ENCODE assay signal across 11 cellular contexts in the genomic region with DNA sequence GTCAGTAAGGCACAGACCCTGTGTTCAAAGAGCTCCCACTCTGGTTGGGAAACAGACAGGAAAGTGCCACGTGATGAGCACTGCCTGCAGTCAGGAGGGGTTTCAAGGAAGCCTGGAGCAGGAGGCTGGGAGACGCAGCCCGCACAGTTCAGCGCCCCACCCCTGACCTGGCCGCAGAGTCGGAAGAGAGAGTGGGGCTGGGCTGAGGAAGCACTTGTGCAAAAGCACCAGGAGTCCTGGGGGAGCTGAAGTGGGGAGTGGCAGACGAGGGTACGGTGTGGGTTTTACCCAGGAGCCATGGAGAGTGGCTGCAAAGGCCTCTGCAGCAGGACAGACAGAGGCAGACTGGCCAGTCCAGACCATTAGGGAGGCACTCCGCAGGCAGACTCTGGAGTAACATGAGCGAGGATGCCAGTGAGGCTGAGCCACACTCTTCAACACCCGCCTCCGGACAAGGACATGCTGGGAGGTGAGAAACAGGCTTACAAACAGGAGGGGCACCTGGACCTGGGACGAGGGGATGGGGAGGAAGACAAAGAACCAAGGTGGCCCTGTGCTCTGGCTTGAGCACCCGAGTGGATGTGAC.
A peak's percentile ranks its signal among the peaks of the same experiment; 100 is the strongest.
DNase-seq lines count a peak whose midpoint lies in the region; ATAC-seq and TF ChIP-seq lines count a peak whose summit lies in the region.
"Had no signal": no experiment of that assay in that cellular context is flagged by ENCODE, and none has a peak within 500 bp of the region (broad histone marks: within the 10 kb centered on the region; RNA-seq: fewer than 3 reads in every experiment).

No MANE protein-coding gene starts in this region.

- H3K4me1 ChIP-seq in OCI-LY7 (ENCODE audit: insufficient read depth, low read length, poor library complexity, severe bottlenecking) (peaks cover 29% of the 10 kb centered on the region), neuronal stem cell (ENCODE audit: control insufficient read depth in 2 of 2, insufficient read depth in 1 of 2, low read depth in 1 of 2, low read length in 2 of 2) (peaks cover 0 to 10% of the 10 kb centered on the region in 2 donors), psoas muscle (no peaks in the 10 kb centered on the region)

- no peak overlapping the region for H3K4me3 Mint-ChIP-seq in activated CD4-positive, alpha-beta T cell treated with anti-CD3 and anti-CD28 coated beads for 36 hours
- no peak overlapping the region for H3K4me3 Mint-ChIP-seq in chondrocyte (ENCODE audit: unreplicated experiment)

- H4K91ac ChIP-seq in neuronal stem cell (ENCODE audit: low read depth, low read length, poor library complexity): no peak overlapping the region

- no peaks in the 10 kb centered on the region for H3K9me3 Mint-ChIP-seq in activated CD4-positive, alpha-beta T cell treated with anti-CD3 and anti-CD28 coated beads for 36 hours (ENCODE audit: low read depth)
- no peaks in the 10 kb centered on the region for H3K9me3 Mint-ChIP-seq in chondrocyte (ENCODE audit: low read depth)

- no CpG with 5 or more reads among the region's 14 CpGs for WGBS in neuronal stem cell (ENCODE audit: extremely low coverage in 2 of 2, insufficient read length in 2 of 2, insufficient replicate concordance in 1 of 2), 2 donors
- 79 to 81% (median 79%) methylated on average over 14 of the region's 14 CpGs for WGBS in psoas muscle, 3 donors

- no peak overlapping the region for H2BK12ac ChIP-seq in neuronal stem cell (ENCODE audit: low read length)

- peaks cover 36% of the 10 kb centered on the region for H3K36me3 Mint-ChIP-seq in activated CD4-positive, alpha-beta T cell treated with anti-CD3 and anti-CD28 coated beads for 36 hours (ENCODE audit: low read depth)
- H3K36me3 Mint-ChIP-seq in chondrocyte (ENCODE audit: low read depth): no peaks in the 10 kb centered on the region

- H3K36me3 ChIP-seq in OCI-LY7 (ENCODE audit: insufficient read depth, low read length) (peaks cover 98% of the 10 kb centered on the region), neuronal stem cell (replicated peaks in 1 of 2; ENCODE audit: control insufficient read depth in 2 of 2, insufficient read depth in 2 of 2, low read length in 2 of 2) (peaks cover 17 to 48% of the 10 kb centered on the region in 2 donors), psoas muscle (ENCODE audit: insufficient read depth in 1 of 2, low read depth in 1 of 2) (no peaks in the 10 kb centered on the region)
- H3K36me3 ChIP-seq: thyroid gland had no signal

- H3K9me3 ChIP-seq in OCI-LY7 (ENCODE audit: low read length) (no peaks in the 10 kb centered on the region), neuronal stem cell (replicated peaks in 1 of 2; ENCODE audit: control insufficient read depth in 2 of 2, insufficient read depth in 1 of 2, low read depth in 1 of 2, low read length in 2 of 2) (no peaks in the 10 kb centered on the region), psoas muscle (no peaks in the 10 kb centered on the region)
- H3K9me3 ChIP-seq: thyroid gland had no signal

- peak overlapping the region; percentile 1 for H3K27ac ChIP-seq in OCI-LY7 (ENCODE audit: low read depth, low read length, poor library complexity, severe bottlenecking)
- H3K27ac ChIP-seq in neuronal stem cell (replicated peaks; ENCODE audit: low read length): no peak overlapping the region
- no peak overlapping the region for H3K27ac ChIP-seq in psoas muscle
- H3K27ac ChIP-seq: thyroid gland had no signal

- H3K23ac ChIP-seq in neuronal stem cell (ENCODE audit: low read depth, low read length, poor library complexity): peak overlapping the region; percentile 46

- peaks cover 6% of the 10 kb centered on the region; the same call in 1 of the 2 replicates for H4K20me1 ChIP-seq in OCI-LY7 (ENCODE audit: insufficient read depth, low read length)

- H3K14ac ChIP-seq in neuronal stem cell (ENCODE audit: low read length): peak overlapping the region; percentile 51

- H3K79me1 ChIP-seq in neuronal stem cell (ENCODE audit: low read depth, low read length): peaks cover 2% of the 10 kb centered on the region

- peaks cover 5% of the 10 kb centered on the region; the same call in 1 of the 2 replicates for H3K79me2 ChIP-seq in OCI-LY7 (ENCODE audit: insufficient read depth, low read depth, low read length)

- peaks cover 80% of the 10 kb centered on the region for H3K4me1 Mint-ChIP-seq in activated CD4-positive, alpha-beta T cell treated with anti-CD3 and anti-CD28 coated beads for 36 hours
- H3K4me1 Mint-ChIP-seq in chondrocyte (ENCODE audit: low read depth): peaks cover 9% of the 10 kb centered on the region

- H3K4me3 ChIP-seq in OCI-LY7 (ENCODE audit: low read depth, low read length, poor library complexity, severe bottlenecking) (no peak overlapping the region), neuronal stem cell (ENCODE audit: low read length in 2 of 2) (no peak overlapping the region), psoas muscle (no peak overlapping the region)
- H3K4me3 ChIP-seq: thyroid gland had no signal

- no peak for ATAC-seq in activated CD4-positive, alpha-beta T cell treated with anti-CD3 and anti-CD28 coated beads for 36 hours
- ATAC-seq in HG02678 (IDR thresholded peaks at IDR 0.05; ENCODE audit: unreplicated experiment): no peak
- ATAC-seq in psoas muscle: no peak

- POLR2A ChIA-PET in activated CD4-positive, alpha-beta T cell treated with anti-CD3 and anti-CD28 coated beads for 36 hours (lab: Charles Lee): no interaction called here
- POLR2A ChIA-PET in OCI-LY7 (lab: Charles Lee): interaction anchor here (1.4 kb wide), 1 partner anchor 19 kb away, joined by 3 read pairs; no protein-coding TSS in a partner anchor

- no peak for TF ChIP-seq CTCF in OCI-LY7 (conservative IDR thresholded peaks at IDR 0.05; ENCODE audit: low read length)
- no peak for TF ChIP-seq CTCF in chondrocyte (IDR thresholded peaks at IDR 0.05)
- no peak for TF ChIP-seq CTCF in psoas muscle (IDR thresholded peaks at IDR 0.05)

- H2AFZ ChIP-seq in OCI-LY7 (ENCODE audit: low read length) (no peak overlapping the region), neuronal stem cell (ENCODE audit: low read length) (no peak overlapping the region)

- no peak for DNase-seq in activated CD4-positive, alpha-beta T cell treated with anti-CD3 and anti-CD28 coated beads for 36 hours
- DNase-seq in activated CD4-positive, alpha-beta T cell treated with anti-CD3 and anti-CD28 coated beads for 1 hour: no peak
- DNase-seq in OCI-LY7 (ENCODE audit: low spot score): no peak
- peak; percentile 69 for DNase-seq in chondrocyte (ENCODE audit: low spot score)
- no peak for DNase-seq in neuronal stem cell (ENCODE audit: low spot score)
- DNase-seq in NAMALWA (ENCODE audit: low spot score): no peak
- no peak for DNase-seq in psoas muscle
- DNase-seq: activated CD4-positive, CD25-positive, alpha-beta regulatory T cell; activated effector memory CD4-positive, alpha-beta T cell treated with Interleukin-2 at 50 U/mL for 16 hours; thyroid gland had no signal

- no peaks in the 10 kb centered on the region for H3K27me3 Mint-ChIP-seq in activated CD4-positive, alpha-beta T cell treated with anti-CD3 and anti-CD28 coated beads for 36 hours
- H3K27me3 Mint-ChIP-seq in chondrocyte (ENCODE audit: low read depth): peaks cover 8% of the 10 kb centered on the region

- H3K4me2 ChIP-seq in OCI-LY7 (ENCODE audit: low read length) (no peak overlapping the region), neuronal stem cell (ENCODE audit: insufficient read depth, low read length, poor library complexity, severe bottlenecking) (no peak overlapping the region)

- intact Hi-C loops in activated CD4-positive, alpha-beta T cell treated with anti-CD3 and anti-CD28 coated beads for 36 hours (cut with DNase I, micrococcal nuclease): no loop called here
- intact Hi-C loops in OCI-LY7 (cut with micrococcal nuclease; ENCODE audit: unreplicated experiment) (no loop called here), psoas muscle (cut with DNase I) (no loop called here)

- peak overlapping the region; percentile 49 for H4K8ac ChIP-seq in neuronal stem cell (ENCODE audit: low read depth, low read length)

- H2AK5ac ChIP-seq in neuronal stem cell (ENCODE audit: low read depth, low read length): no peak overlapping the region

- no peak overlapping the region for H2BK15ac ChIP-seq in neuronal stem cell (ENCODE audit: low read length)

- H3K27me3 ChIP-seq in neuronal stem cell (ENCODE audit: control insufficient read depth in 3 of 3, insufficient read depth in 3 of 3, low read depth in 1 of 3, low read length in 3 of 3) (no peaks in the 10 kb centered on the region), psoas muscle (ENCODE audit: insufficient read depth in 3 of 3, low read length in 2 of 3) (no peaks in the 10 kb centered on the region)
- H3K27me3 ChIP-seq: thyroid gland had no signal

- H3K18ac ChIP-seq in neuronal stem cell (ENCODE audit: low read length): peak overlapping the region; percentile 65

- peak overlapping the region; percentile 57 for H2BK5ac ChIP-seq in neuronal stem cell (ENCODE audit: low read length)

- CTCF ChIA-PET in activated CD4-positive, alpha-beta T cell treated with anti-CD3 and anti-CD28 coated beads for 36 hours (lab: Charles Lee): interaction anchor here (0.6 kb wide), 1 partner anchor 11 kb away, joined by 3 read pairs; no protein-coding TSS in a partner anchor
- CTCF ChIA-PET in OCI-LY7 (lab: Charles Lee; ENCODE audit: unreplicated experiment): no interaction called here

- H3K27ac Mint-ChIP-seq in activated CD4-positive, alpha-beta T cell treated with anti-CD3 and anti-CD28 coated beads for 36 hours: peak overlapping the region; percentile 67
- no peak overlapping the region for H3K27ac Mint-ChIP-seq in chondrocyte (ENCODE audit: unreplicated experiment)

- peak overlapping the region; percentile 85 for H3K9ac ChIP-seq in neuronal stem cell (ENCODE audit: low read depth, low read length, poor library complexity)

- H3K9me2 ChIP-seq in OCI-LY7 (ENCODE audit: insufficient read depth, low read length): no peaks in the 10 kb centered on the region

- BruUV-seq in OCI-LY7 (replicated peaks; lab: Mats Ljungman, UMichigan): no TSS peak

- no peak overlapping the region for H2BK120ac ChIP-seq in neuronal stem cell (ENCODE audit: low read depth, low read length)

- H3K4ac ChIP-seq in neuronal stem cell (ENCODE audit: low read length): no peak overlapping the region
